Comparison of ENCODE assay signal across 8 cellular contexts in genomic region chr17:81577278-81578000, GRCh38. TPM values are rescaled to one million over a fixed set of nuclear protein-coding genes. Genes with fewer than 3 reads are reported as not detected.
DNase-seq lines count a peak whose midpoint lies in the region; ATAC-seq and TF ChIP-seq lines count a peak whose summit lies in the region.
"Had no signal": no experiment of that assay in that cellular context is flagged by ENCODE, and none has a peak within 500 bp of the region (broad histone marks: within the 10 kb centered on the region; RNA-seq: fewer than 3 reads in every experiment).

No MANE protein-coding gene starts in this region.

- no peak overlapping the region for H3K4me3 Mint-ChIP-seq in T-helper 2 cell treated with Interferon-gamma antibody and Interleukin-4, amounts not matched to agents 5 μg/mL and 100 μg/mL, for 36 hours
- H3K4me3 Mint-ChIP-seq in endodermal cell, result no peak overlapping the region
- H3K4me3 Mint-ChIP-seq in stimulated activated naive B cell treated with anti-CD40 and anti-IgM and Interleukin-4, amounts not matched to agents 10 μg/mL and 1 μg/mL and 100 μg/mL, for 72 hours, result no peak overlapping the region

- peaks cover 2% of the 10 kb centered on the region for H3K4me1 Mint-ChIP-seq in T-helper 2 cell treated with Interferon-gamma antibody and Interleukin-4, amounts not matched to agents 5 μg/mL and 100 μg/mL, for 36 hours (ENCODE audit: low read depth)
- H3K4me1 Mint-ChIP-seq in endodermal cell, result peaks cover 14% of the 10 kb centered on the region
- peaks cover 14 to 18% of the 10 kb centered on the region in 2 donors for H3K4me1 Mint-ChIP-seq in stimulated activated naive B cell treated with anti-CD40 and anti-IgM and Interleukin-4, amounts not matched to agents 10 μg/mL and 1 μg/mL and 100 μg/mL, for 72 hours

- no peaks in the 10 kb centered on the region for H3K4me1 ChIP-seq in endodermal cell (ENCODE audit: control insufficient read depth, insufficient read depth, low read length)

- H3K27ac ChIP-seq in endodermal cell (ENCODE audit: low read depth, low read length), result peak overlapping the region; percentile 21

- no peak for DNase-seq in T-helper 2 cell treated with Interferon-gamma antibody and Interleukin-4, amounts not matched to agents 5 μg/mL and 100 μg/mL, for 36 hours (ENCODE audit: low spot score)
- no peak for DNase-seq in T-helper 2 cell
- no peak for DNase-seq in endodermal cell
- no peak for DNase-seq in stimulated activated naive B cell treated with anti-CD40 and anti-IgM and Interleukin-4, amounts not matched to agents 10 μg/mL and 1 μg/mL and 100 μg/mL, for 72 hours
- no peak for DNase-seq in NCI-H1092 (lab: John Stamatoyannopoulos, UW)
- DNase-seq: hypothalamus, KG1 had no signal

- no peaks in the 10 kb centered on the region for H3K27me3 ChIP-seq in endodermal cell (ENCODE audit: control insufficient read depth, insufficient read depth, low read length, poor library complexity, severe bottlenecking)

- H3K4me3 ChIP-seq in endodermal cell (ENCODE audit: low read length), result no peak overlapping the region

- no peak overlapping the region for H3K9ac ChIP-seq in endodermal cell (ENCODE audit: extremely low read depth, low read length, poor library complexity, severe bottlenecking)

- WGBS in endodermal cell (ENCODE audit: insufficient coverage in 1 of 2, insufficient read length in 1 of 2), 2 experiments, result 94 to 99% methylated on average over 10 to 11 of the region's 11 CpGs

- no peak for ATAC-seq in stimulated activated naive B cell treated with anti-CD40 and anti-IgM and Interleukin-4, amounts not matched to agents 10 μg/mL and 1 μg/mL and 100 μg/mL, for 72 hours (replicated peaks)
- ATAC-seq in HG02571 (IDR thresholded peaks at IDR 0.05; ENCODE audit: unreplicated experiment), result no peak

- peak overlapping the region; percentile 5 for H3K27ac Mint-ChIP-seq in T-helper 2 cell treated with Interferon-gamma antibody and Interleukin-4, amounts not matched to agents 5 μg/mL and 100 μg/mL, for 36 hours
- H3K27ac Mint-ChIP-seq in endodermal cell, result peak overlapping the region; percentile 82
- H3K27ac Mint-ChIP-seq in stimulated activated naive B cell treated with anti-CD40 and anti-IgM and Interleukin-4, amounts not matched to agents 10 μg/mL and 1 μg/mL and 100 μg/mL, for 72 hours, result peak overlapping the region; percentile 65

- H3K9me3 ChIP-seq in endodermal cell (ENCODE audit: control insufficient read depth, low read length), result no peaks in the 10 kb centered on the region

- TF ChIP-seq CTCF in endodermal cell (conservative IDR thresholded peaks at IDR 0.05), result no peak

- H3K27me3 Mint-ChIP-seq in T-helper 2 cell treated with Interferon-gamma antibody and Interleukin-4, amounts not matched to agents 5 μg/mL and 100 μg/mL, for 36 hours (ENCODE audit: low read depth), result no peaks in the 10 kb centered on the region
- H3K27me3 Mint-ChIP-seq in endodermal cell (ENCODE audit: insufficient read depth), result no peaks in the 10 kb centered on the region
- H3K27me3 Mint-ChIP-seq in stimulated activated naive B cell treated with anti-CD40 and anti-IgM and Interleukin-4, amounts not matched to agents 10 μg/mL and 1 μg/mL and 100 μg/mL, for 72 hours, result no peaks in the 10 kb centered on the region

- H3K9me3 Mint-ChIP-seq in T-helper 2 cell treated with Interferon-gamma antibody and Interleukin-4, amounts not matched to agents 5 μg/mL and 100 μg/mL, for 36 hours, result no peaks in the 10 kb centered on the region
- H3K9me3 Mint-ChIP-seq in endodermal cell, result no peaks in the 10 kb centered on the region
- H3K9me3 Mint-ChIP-seq in stimulated activated naive B cell treated with anti-CD40 and anti-IgM and Interleukin-4, amounts not matched to agents 10 μg/mL and 1 μg/mL and 100 μg/mL, for 72 hours, result no peaks in the 10 kb centered on the region

- peaks cover 27% of the 10 kb centered on the region for H3K36me3 Mint-ChIP-seq in T-helper 2 cell treated with Interferon-gamma antibody and Interleukin-4, amounts not matched to agents 5 μg/mL and 100 μg/mL, for 36 hours (ENCODE audit: low read depth)
- H3K36me3 Mint-ChIP-seq in endodermal cell (ENCODE audit: low read depth), result peaks cover 77% of the 10 kb centered on the region
- H3K36me3 Mint-ChIP-seq in stimulated activated naive B cell treated with anti-CD40 and anti-IgM and Interleukin-4, amounts not matched to agents 10 μg/mL and 1 μg/mL and 100 μg/mL, for 72 hours, result peaks cover 56 to 70% of the 10 kb centered on the region in 2 donors

- peaks cover 73% of the 10 kb centered on the region for H3K36me3 ChIP-seq in endodermal cell (ENCODE audit: control insufficient read depth, insufficient read depth, low read length)

RNA-seq across cellular contexts. Expression of gene FAAP100, which starts 25.3 kb away (rescaled TPM):
- 10 to 100 TPM; 34.5 to 39.5 TPM for total RNA-seq in endodermal cell
- 25.9 TPM for polyA plus RNA-seq in endodermal cell (2013, experiment 1 of 2)
- polyA plus RNA-seq in endodermal cell (2013, experiment 2 of 2), result 24.1 TPM

RNA-seq across cellular contexts. Expression of gene FSCN2, which starts 49.3 kb away (rescaled TPM):
- 1 to 10 TPM; 1.0 to 1.8 TPM for total RNA-seq in endodermal cell
- polyA plus RNA-seq in endodermal cell (2013, experiment 1 of 2), result 0.50 TPM
- polyA plus RNA-seq in endodermal cell (2013, experiment 2 of 2), result 0.46 TPM

RNA-seq across cellular contexts. Expression of gene NPLOC4, which starts 59.5 kb away (rescaled TPM):
- total RNA-seq in endodermal cell, result 100 to 1,000 TPM; 113 to 118 TPM
- 54.9 TPM for polyA plus RNA-seq in endodermal cell (2013, experiment 1 of 2)
- 52.0 TPM for polyA plus RNA-seq in endodermal cell (2013, experiment 2 of 2)

RNA-seq across cellular contexts. Expression of gene TSPAN10, which starts 59.6 kb away (rescaled TPM):
- total RNA-seq in endodermal cell, result 1 to 10 TPM; 1.3 to 1.8 TPM
- polyA plus RNA-seq in endodermal cell (2013, experiment 1 of 2), result 1.8 TPM
- 1.5 TPM for polyA plus RNA-seq in endodermal cell (2013, experiment 2 of 2)

Comparison
In these comparisons a context has a peak if more than half of its experiments do, and no peak if none do; other contexts are left out.
1. H3K27ac Mint-ChIP-seq: peak in every context shown above with its lines; median percentile 82 in endodermal cell; 65 in stimulated activated naive B cell treated with anti-CD40 and anti-IgM and Interleukin-4, amounts not matched to agents 10 μg/mL and 1 μg/mL and 100 μg/mL, for 72 hours; 5 in T-helper 2 cell treated with Interferon-gamma antibody and Interleukin-4, amounts not matched to agents 5 μg/mL and 100 μg/mL, for 36 hours.